ENCODE assay signal across 1 cellular context in genomic region chr3:53525765-53526761, GRCh38.
TF ChIP-seq lines count a peak whose summit lies in the region.

No MANE protein-coding gene starts in this region.

TF ChIP-seq in H1, 55 proteins besides CTCF, POLR2A, EP300 and RAD21 (continued from another document):
- TF ChIP-seq CHD7 (IDR thresholded peaks at IDR 0.05; ENCODE audit: insufficient replicate concordance, low read length) (no peak), JUN (IDR thresholded peaks at IDR 0.05; ENCODE audit: low read depth, low read length) (no peak), BRCA1 (IDR thresholded peaks at IDR 0.05; ENCODE audit: low read depth, low read length) (no peak), RNF2 (IDR thresholded peaks at IDR 0.05; ENCODE audit: borderline replicate concordance, low read depth, low read length, missing control alignments, poor library complexity, severe bottlenecking) (no peak), TEAD4 (IDR thresholded peaks at IDR 0.05; ENCODE audit: low read depth, low read length) (no peak)
- TF ChIP-seq, protein P1, sequence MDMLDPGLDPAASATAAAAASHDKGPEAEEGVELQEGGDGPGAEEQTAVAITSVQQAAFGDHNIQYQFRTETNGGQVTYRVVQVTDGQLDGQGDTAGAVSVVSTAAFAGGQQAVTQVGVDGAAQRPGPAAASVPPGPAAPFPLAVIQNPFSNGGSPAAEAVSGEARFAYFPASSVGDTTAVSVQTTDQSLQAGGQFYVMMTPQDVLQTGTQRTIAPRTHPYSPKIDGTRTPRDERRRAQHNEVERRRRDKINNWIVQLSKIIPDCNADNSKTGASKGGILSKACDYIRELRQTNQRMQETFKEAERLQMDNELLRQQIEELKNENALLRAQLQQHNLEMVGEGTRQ (IDR thresholded peaks at IDR 0.05; ENCODE audit: low read length): no peak
TF ChIP-seq in H1: peak in this region for 0.
